Comparison of ENCODE assay signal across 9 cellular contexts in the genomic region with DNA sequence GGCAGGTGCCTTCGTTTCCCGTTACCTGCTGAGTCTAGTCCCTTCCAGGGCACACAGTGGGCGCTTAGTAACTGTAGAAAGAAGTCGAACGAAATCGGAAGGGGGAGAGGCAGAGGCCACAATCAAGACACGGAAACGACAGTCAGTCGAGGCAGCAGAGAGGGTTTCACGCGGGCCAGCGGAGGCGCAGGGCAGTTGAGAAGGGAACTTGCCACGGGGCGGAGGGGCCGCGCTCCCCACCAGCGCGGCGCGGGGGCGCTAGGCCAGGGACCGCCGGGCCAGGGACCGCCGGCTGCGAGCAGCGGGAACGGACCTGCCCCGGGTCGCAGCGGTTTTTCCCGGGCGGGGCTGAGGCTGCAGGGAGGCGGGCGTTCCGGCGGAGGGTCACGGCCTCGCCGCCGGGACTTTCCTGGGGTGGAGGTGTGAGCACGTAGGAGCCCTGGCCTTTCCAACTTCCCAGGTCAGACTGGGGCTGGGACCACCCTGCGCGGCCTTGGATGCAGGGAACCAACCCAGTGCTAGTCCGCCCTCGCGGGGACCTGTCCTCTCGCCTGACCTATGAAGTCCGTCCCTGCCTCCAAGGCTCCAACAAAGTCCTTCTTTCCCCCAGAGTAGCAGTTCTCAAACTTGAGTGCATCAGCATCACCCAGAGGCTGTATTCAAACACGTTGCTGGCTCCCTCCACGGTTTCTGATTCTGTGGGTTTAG.
A peak's percentile ranks its signal among the peaks of the same experiment; 100 is the strongest.
DNase-seq lines count a peak whose midpoint lies in the region; ATAC-seq and TF ChIP-seq lines count a peak whose summit lies in the region.
"Had no signal": no experiment of that assay in that cellular context is flagged by ENCODE, and none has a peak within 500 bp of the region (broad histone marks: within the 10 kb centered on the region; RNA-seq: fewer than 3 reads in every experiment).

No MANE protein-coding gene starts in this region.

- no peaks in the 10 kb centered on the region for H3K9me3 ChIP-seq in HEK293 (ENCODE audit: control insufficient read depth, insufficient read depth, low read depth, low read length)
- no peaks in the 10 kb centered on the region for H3K9me3 ChIP-seq in Peyer's patch
- H3K9me3 ChIP-seq in right atrium auricular region = no peaks in the 10 kb centered on the region
- no peaks in the 10 kb centered on the region; the same call in 1 of the 2 replicates for H3K9me3 ChIP-seq in SJCRH30 (replicated peaks)

- peak; percentile 57 to 65 for ATAC-seq in activated naive CD4-positive, alpha-beta T cell treated with anti-CD3 and anti-CD28 coated beads, Interleukin-2, amount 50 U/mL, for 72 hours

- no peaks in the 10 kb centered on the region for H3K36me3 Mint-ChIP-seq in activated naive CD4-positive, alpha-beta T cell treated with anti-CD3 and anti-CD28 coated beads, Interleukin-2, amount 50 U/mL, for 72 hours

- peak; percentile 25 for TF ChIP-seq POLR2A in GM10847 (IDR thresholded peaks at IDR 0.05; ENCODE audit: extremely low read depth, insufficient read length)
- TF ChIP-seq POLR2A in Peyer's patch (IDR thresholded peaks at IDR 0.05) = no peak

- H3K9me3 Mint-ChIP-seq in activated naive CD4-positive, alpha-beta T cell treated with anti-CD3 and anti-CD28 coated beads, Interleukin-2, amount 50 U/mL, for 72 hours = no peaks in the 10 kb centered on the region

- H3K27ac ChIP-seq in HEK293 (ENCODE audit: extremely low read depth, low read depth, low read length) = no peak overlapping the region
- peak overlapping the region; percentile 19 to 72 (median 54) for H3K27ac ChIP-seq in Peyer's patch
- peak overlapping the region; percentile 56 to 61 for H3K27ac ChIP-seq in right atrium auricular region
- H3K27ac ChIP-seq in SJCRH30 = no peak overlapping the region
- H3K27ac ChIP-seq: VCaP had no signal

- peak; percentile 55 to 75 (median 75) for DNase-seq in Peyer's patch
- peak; percentile 45 to 64 for DNase-seq in activated naive CD4-positive, alpha-beta T cell treated with anti-CD3 and anti-CD28 coated beads, Interleukin-2, amount 50 U/mL, for 72 hours (ENCODE audit: low spot score in 2 of 2)
- DNase-seq in right atrium auricular region (ENCODE audit: low spot score) = no peak
- DNase-seq in retinal pigment epithelial cell (ENCODE audit: low read depth) = no peak
- no peak for DNase-seq in SJCRH30
- no peak for DNase-seq in NCI-H748 (lab: John Stamatoyannopoulos, UW; ENCODE audit: unreplicated experiment)

- H3K27ac Mint-ChIP-seq in activated naive CD4-positive, alpha-beta T cell treated with anti-CD3 and anti-CD28 coated beads, Interleukin-2, amount 50 U/mL, for 72 hours = peak overlapping the region; percentile 64 to 97

- CTCF ChIA-PET in HEK293 (lab: Yijun Ruan, JAX) = no interaction called here

- TF ChIP-seq CTCF in HEK293 (tag by site-specific recombination; IDR thresholded peaks at IDR 0.05) (peak; percentile 27; the same call in 1 of the 2 replicates), Peyer's patch (IDR thresholded peaks at IDR 0.05) (peak in 3 of 6 experiments; percentile 8 to 28 (median 20)), right atrium auricular region (IDR thresholded peaks at IDR 0.05) (peak in 1 of 2 donors; percentile 45), retinal pigment epithelial cell (conservative IDR thresholded peaks at IDR 0.05; ENCODE audit: low read depth, low read length) (peak; percentile 9)

- no peaks in the 10 kb centered on the region for H3K36me3 ChIP-seq in HEK293 (ENCODE audit: control insufficient read depth in 2 of 2, insufficient read depth in 1 of 2, low read length in 2 of 2)
- no peaks in the 10 kb centered on the region for H3K36me3 ChIP-seq in Peyer's patch
- H3K36me3 ChIP-seq in right atrium auricular region = no peaks in the 10 kb centered on the region
- H3K36me3 ChIP-seq in SJCRH30 = no peaks in the 10 kb centered on the region

- POLR2A ChIA-PET in HEK293 (lab: Yijun Ruan, JAX) = no interaction called here

- H3K4me3 ChIP-seq in HEK293 (ENCODE audit: low read depth, low read length) = no peak overlapping the region
- peak overlapping the region; percentile 53 to 56 (median 54) for H3K4me3 ChIP-seq in Peyer's patch
- peak overlapping the region; percentile 47 to 52 for H3K4me3 ChIP-seq in right atrium auricular region
- H3K4me3 ChIP-seq in retinal pigment epithelial cell (ENCODE audit: low read length) = peak overlapping the region; percentile 46
- H3K4me3 ChIP-seq in SJCRH30 = no peak overlapping the region

- H3K4me1 ChIP-seq in HEK293 (ENCODE audit: control insufficient read depth, insufficient read depth, low read length) = no peaks in the 10 kb centered on the region; the same call in 1 of the 2 replicates
- H3K4me1 ChIP-seq in Peyer's patch = peaks cover 0 to 26% (median 3%) of the 10 kb centered on the region in 4 donors
- peaks cover 0 to 39% of the 10 kb centered on the region in 2 donors for H3K4me1 ChIP-seq in right atrium auricular region
- H3K4me1 ChIP-seq in SJCRH30 = peaks cover 34% of the 10 kb centered on the region

- H3K27me3 ChIP-seq in Peyer's patch (no peaks in the 10 kb centered on the region), right atrium auricular region (no peaks in the 10 kb centered on the region), SJCRH30 (no peaks in the 10 kb centered on the region)

TF ChIP-seq in HEK293, 187 proteins besides CTCF, POLR2A, EP300 and RAD21 (continues in another document):
- TF ChIP-seq, protein P1, sequence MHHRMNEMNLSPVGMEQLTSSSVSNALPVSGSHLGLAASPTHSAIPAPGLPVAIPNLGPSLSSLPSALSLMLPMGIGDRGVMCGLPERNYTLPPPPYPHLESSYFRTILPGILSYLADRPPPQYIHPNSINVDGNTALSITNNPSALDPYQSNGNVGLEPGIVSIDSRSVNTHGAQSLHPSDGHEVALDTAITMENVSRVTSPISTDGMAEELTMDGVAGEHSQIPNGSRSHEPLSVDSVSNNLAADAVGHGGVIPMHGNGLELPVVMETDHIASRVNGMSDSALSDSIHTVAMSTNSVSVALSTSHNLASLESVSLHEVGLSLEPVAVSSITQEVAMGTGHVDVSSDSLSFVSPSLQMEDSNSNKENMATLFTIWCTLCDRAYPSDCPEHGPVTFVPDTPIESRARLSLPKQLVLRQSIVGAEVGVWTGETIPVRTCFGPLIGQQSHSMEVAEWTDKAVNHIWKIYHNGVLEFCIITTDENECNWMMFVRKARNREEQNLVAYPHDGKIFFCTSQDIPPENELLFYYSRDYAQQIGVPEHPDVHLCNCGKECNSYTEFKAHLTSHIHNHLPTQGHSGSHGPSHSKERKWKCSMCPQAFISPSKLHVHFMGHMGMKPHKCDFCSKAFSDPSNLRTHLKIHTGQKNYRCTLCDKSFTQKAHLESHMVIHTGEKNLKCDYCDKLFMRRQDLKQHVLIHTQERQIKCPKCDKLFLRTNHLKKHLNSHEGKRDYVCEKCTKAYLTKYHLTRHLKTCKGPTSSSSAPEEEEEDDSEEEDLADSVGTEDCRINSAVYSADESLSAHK (tag by site-specific recombination; IDR thresholded peaks at IDR 0.05) = no peak
- TF ChIP-seq ZFP41 (tag by site-specific recombination; IDR thresholded peaks at IDR 0.05; ENCODE audit: borderline replicate concordance) (no peak), ZNF341 (tag by site-specific recombination; IDR thresholded peaks at IDR 0.05; ENCODE audit: low read depth) (peak; percentile 41; the same call in 1 of the 2 replicates), ZNF529 (tag by site-specific recombination; IDR thresholded peaks at IDR 0.05; ENCODE audit: insufficient replicate concordance) (no peak), ZNF335 (tag by site-specific recombination; conservative IDR thresholded peaks at IDR 0.05) (0 out of 2 replicates have a peak, but pooled peaks have one; percentile 4), KLF7 (tag by site-specific recombination; IDR thresholded peaks at IDR 0.05; ENCODE audit: borderline replicate concordance) (no peak), ZNF114 (tag by site-specific recombination; IDR thresholded peaks at IDR 0.05) (no peak), ZNF521 (tag by site-specific recombination; IDR thresholded peaks at IDR 0.05) (no peak), ZBTB48 (tag by site-specific recombination; IDR thresholded peaks at IDR 0.05) (peak; percentile 62; the same call in 1 of the 2 replicates), ZNF677 (tag by site-specific recombination; IDR thresholded peaks at IDR 0.05) (no peak)
- TF ChIP-seq, protein P2, sequence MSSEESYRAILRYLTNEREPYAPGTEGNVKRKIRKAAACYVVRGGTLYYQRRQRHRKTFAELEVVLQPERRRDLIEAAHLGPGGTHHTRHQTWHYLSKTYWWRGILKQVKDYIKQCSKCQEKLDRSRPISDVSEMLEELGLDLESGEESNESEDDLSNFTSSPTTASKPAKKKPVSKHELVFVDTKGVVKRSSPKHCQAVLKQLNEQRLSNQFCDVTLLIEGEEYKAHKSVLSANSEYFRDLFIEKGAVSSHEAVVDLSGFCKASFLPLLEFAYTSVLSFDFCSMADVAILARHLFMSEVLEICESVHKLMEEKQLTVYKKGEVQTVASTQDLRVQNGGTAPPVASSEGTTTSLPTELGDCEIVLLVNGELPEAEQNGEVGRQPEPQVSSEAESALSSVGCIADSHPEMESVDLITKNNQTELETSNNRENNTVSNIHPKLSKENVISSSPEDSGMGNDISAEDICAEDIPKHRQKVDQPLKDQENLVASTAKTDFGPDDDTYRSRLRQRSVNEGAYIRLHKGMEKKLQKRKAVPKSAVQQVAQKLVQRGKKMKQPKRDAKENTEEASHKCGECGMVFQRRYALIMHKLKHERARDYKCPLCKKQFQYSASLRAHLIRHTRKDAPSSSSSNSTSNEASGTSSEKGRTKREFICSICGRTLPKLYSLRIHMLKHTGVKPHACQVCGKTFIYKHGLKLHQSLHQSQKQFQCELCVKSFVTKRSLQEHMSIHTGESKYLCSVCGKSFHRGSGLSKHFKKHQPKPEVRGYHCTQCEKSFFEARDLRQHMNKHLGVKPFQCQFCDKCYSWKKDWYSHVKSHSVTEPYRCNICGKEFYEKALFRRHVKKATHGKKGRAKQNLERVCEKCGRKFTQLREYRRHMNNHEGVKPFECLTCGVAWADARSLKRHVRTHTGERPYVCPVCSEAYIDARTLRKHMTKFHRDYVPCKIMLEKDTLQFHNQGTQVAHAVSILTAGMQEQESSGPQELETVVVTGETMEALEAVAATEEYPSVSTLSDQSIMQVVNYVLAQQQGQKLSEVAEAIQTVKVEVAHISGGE (tag by site-specific recombination; conservative IDR thresholded peaks at IDR 0.05; ENCODE audit: low read depth) = no peak
- TF ChIP-seq, protein P3, sequence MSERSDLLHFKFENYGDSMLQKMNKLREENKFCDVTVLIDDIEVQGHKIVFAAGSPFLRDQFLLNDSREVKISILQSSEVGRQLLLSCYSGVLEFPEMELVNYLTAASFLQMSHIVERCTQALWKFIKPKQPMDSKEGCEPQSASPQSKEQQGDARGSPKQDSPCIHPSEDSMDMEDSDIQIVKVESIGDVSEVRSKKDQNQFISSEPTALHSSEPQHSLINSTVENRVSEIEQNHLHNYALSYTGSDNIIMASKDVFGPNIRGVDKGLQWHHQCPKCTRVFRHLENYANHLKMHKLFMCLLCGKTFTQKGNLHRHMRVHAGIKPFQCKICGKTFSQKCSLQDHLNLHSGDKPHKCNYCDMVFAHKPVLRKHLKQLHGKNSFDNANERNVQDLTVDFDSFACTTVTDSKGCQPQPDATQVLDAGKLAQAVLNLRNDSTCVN (tag by site-specific recombination; optimal IDR thresholded peaks at IDR 0.05) = peak; percentile 39

Comparison
In these comparisons a context has a peak if more than half of its experiments do, and no peak if none do; other contexts are left out.
1. H3K27ac ChIP-seq: peak in Peyer's patch (4 of 4) and right atrium auricular region (2 of 2); none in HEK293 (single experiment) and SJCRH30 (single experiment).
2. H3K4me3 ChIP-seq: peak in Peyer's patch (4 of 4), right atrium auricular region (2 of 2) and retinal pigment epithelial cell (single experiment); none in HEK293 (single experiment) and SJCRH30 (single experiment).
3. DNase-seq: peak in Peyer's patch (3 of 3) and activated naive CD4-positive, alpha-beta T cell treated with anti-CD3 and anti-CD28 coated beads, Interleukin-2, amount 50 U/mL, for 72 hours (2 of 2); none in right atrium auricular region (single experiment), retinal pigment epithelial cell (single experiment), SJCRH30 (0 of 2) and NCI-H748 (single experiment).